1 cellular context compared by ENCODE assay signal in the genomic region with DNA sequence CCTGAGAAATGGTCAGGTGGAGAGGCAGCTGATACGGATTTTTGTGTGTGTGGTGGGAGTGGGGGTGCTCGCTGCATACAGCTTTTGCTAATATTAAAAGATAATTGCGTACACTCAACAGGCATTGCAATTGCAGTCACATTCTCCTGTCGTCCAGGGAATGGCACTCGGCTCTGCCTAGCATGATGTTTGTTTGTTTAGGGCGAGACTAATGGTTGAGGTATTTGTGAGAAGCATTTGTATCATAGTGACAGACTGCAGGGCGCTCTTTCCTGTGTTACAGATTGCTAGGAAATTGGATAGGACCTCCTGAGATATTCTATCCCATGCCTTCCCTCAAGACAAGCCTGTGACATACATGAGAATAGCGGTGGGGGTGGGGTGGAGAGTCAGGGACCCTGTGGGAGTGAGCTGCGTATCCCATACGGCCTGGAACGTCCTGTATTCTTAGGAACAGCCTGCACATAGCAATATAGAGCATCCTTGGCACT.
TF ChIP-seq lines count a peak whose summit lies in the region.

No MANE protein-coding gene starts in this region.

TF ChIP-seq in HEK293, 187 proteins besides CTCF, POLR2A, EP300 and RAD21 (continued from another document and continues in another):
- TF ChIP-seq, protein P1, sequence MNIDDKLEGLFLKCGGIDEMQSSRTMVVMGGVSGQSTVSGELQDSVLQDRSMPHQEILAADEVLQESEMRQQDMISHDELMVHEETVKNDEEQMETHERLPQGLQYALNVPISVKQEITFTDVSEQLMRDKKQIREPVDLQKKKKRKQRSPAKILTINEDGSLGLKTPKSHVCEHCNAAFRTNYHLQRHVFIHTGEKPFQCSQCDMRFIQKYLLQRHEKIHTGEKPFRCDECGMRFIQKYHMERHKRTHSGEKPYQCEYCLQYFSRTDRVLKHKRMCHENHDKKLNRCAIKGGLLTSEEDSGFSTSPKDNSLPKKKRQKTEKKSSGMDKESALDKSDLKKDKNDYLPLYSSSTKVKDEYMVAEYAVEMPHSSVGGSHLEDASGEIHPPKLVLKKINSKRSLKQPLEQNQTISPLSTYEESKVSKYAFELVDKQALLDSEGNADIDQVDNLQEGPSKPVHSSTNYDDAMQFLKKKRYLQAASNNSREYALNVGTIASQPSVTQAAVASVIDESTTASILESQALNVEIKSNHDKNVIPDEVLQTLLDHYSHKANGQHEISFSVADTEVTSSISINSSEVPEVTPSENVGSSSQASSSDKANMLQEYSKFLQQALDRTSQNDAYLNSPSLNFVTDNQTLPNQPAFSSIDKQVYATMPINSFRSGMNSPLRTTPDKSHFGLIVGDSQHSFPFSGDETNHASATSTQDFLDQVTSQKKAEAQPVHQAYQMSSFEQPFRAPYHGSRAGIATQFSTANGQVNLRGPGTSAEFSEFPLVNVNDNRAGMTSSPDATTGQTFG (tag by site-specific recombination; IDR thresholded peaks at IDR 0.05; ENCODE audit: borderline replicate concordance), result no peak
- TF ChIP-seq ZNF391 (tag by site-specific recombination; IDR thresholded peaks at IDR 0.05; ENCODE audit: borderline replicate concordance, low read depth), result no peak
- TF ChIP-seq ZNF473 (tag by site-specific recombination; IDR thresholded peaks at IDR 0.05), result no peak
- no peak for TF ChIP-seq ZNF426 (tag by site-specific recombination; IDR thresholded peaks at IDR 0.05)
- no peak for TF ChIP-seq ZNF211 (tag by site-specific recombination; IDR thresholded peaks at IDR 0.05; ENCODE audit: low read depth)
- TF ChIP-seq ZNF530 (tag by site-specific recombination; IDR thresholded peaks at IDR 0.05; ENCODE audit: low read depth), result no peak
- TF ChIP-seq ZNF138 (tag by site-specific recombination; IDR thresholded peaks at IDR 0.05; ENCODE audit: borderline replicate concordance), result no peak
- no peak for TF ChIP-seq ZXDB (tag by site-specific recombination; IDR thresholded peaks at IDR 0.05)
- no peak for TF ChIP-seq ZNF248 (tag by site-specific recombination; IDR thresholded peaks at IDR 0.05)
- TF ChIP-seq ZFP41 (tag by site-specific recombination; IDR thresholded peaks at IDR 0.05; ENCODE audit: borderline replicate concordance), result no peak
- no peak for TF ChIP-seq ZNF280D (tag by site-specific recombination; IDR thresholded peaks at IDR 0.05)
- TF ChIP-seq GLIS2 (tag by site-specific recombination; IDR thresholded peaks at IDR 0.05), result no peak
- peak; percentile 46 for TF ChIP-seq WT1 (tag by site-specific recombination; IDR thresholded peaks at IDR 0.05)
- no peak for TF ChIP-seq ZNF19 (tag by site-specific recombination; IDR thresholded peaks at IDR 0.05; ENCODE audit: low read depth)
- TF ChIP-seq TCF7L2 (IDR thresholded peaks at IDR 0.05; ENCODE audit: borderline replicate concordance, low read depth, low read length), result no peak
- no peak for TF ChIP-seq ZNF311 (tag by site-specific recombination; IDR thresholded peaks at IDR 0.05; ENCODE audit: borderline replicate concordance)
- TF ChIP-seq ZNF624 (tag by site-specific recombination; IDR thresholded peaks at IDR 0.05), result no peak
- TF ChIP-seq ZBTB1 (tag by site-specific recombination; IDR thresholded peaks at IDR 0.05), result no peak
- TF ChIP-seq ZNF24 (tag by site-specific recombination; IDR thresholded peaks at IDR 0.05), result 0 out of 2 replicates have a peak, but pooled peaks have one; percentile 56
- no peak for TF ChIP-seq ZBTB7A (tag by site-specific recombination; IDR thresholded peaks at IDR 0.05; ENCODE audit: low read depth)
- peak; percentile 7; the same call in 1 of the 2 replicates for TF ChIP-seq ZBTB17 (tag by site-specific recombination; IDR thresholded peaks at IDR 0.05)
- no peak for TF ChIP-seq ZSCAN23 (tag by site-specific recombination; IDR thresholded peaks at IDR 0.05)
- no peak for TF ChIP-seq OSR2 (tag by site-specific recombination; IDR thresholded peaks at IDR 0.05)
- no peak for TF ChIP-seq ZNF549 (tag by site-specific recombination; IDR thresholded peaks at IDR 0.05)
- TF ChIP-seq ZSCAN5A (tag by site-specific recombination; IDR thresholded peaks at IDR 0.05), result no peak
- no peak for TF ChIP-seq ZNF221 (tag by site-specific recombination; IDR thresholded peaks at IDR 0.05; ENCODE audit: borderline replicate concordance)
- no peak for TF ChIP-seq HOXD13 (CRISPR knock-in tag; IDR thresholded peaks at IDR 0.05; ENCODE audit: borderline replicate concordance)
- no peak for TF ChIP-seq PRDM1 (tag by site-specific recombination; IDR thresholded peaks at IDR 0.05)
- TF ChIP-seq, protein P2, sequence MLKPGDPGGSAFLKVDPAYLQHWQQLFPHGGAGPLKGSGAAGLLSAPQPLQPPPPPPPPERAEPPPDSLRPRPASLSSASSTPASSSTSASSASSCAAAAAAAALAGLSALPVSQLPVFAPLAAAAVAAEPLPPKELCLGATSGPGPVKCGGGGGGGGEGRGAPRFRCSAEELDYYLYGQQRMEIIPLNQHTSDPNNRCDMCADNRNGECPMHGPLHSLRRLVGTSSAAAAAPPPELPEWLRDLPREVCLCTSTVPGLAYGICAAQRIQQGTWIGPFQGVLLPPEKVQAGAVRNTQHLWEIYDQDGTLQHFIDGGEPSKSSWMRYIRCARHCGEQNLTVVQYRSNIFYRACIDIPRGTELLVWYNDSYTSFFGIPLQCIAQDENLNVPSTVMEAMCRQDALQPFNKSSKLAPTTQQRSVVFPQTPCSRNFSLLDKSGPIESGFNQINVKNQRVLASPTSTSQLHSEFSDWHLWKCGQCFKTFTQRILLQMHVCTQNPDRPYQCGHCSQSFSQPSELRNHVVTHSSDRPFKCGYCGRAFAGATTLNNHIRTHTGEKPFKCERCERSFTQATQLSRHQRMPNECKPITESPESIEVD (tag by site-specific recombination; IDR thresholded peaks at IDR 0.05), result no peak
- TF ChIP-seq ZNF37A (tag by site-specific recombination; IDR thresholded peaks at IDR 0.05), result no peak
- 0 out of 2 replicates have a peak, but pooled peaks have one; percentile 25 for TF ChIP-seq ZNF341 (tag by site-specific recombination; IDR thresholded peaks at IDR 0.05; ENCODE audit: low read depth)
- TF ChIP-seq, protein P3, sequence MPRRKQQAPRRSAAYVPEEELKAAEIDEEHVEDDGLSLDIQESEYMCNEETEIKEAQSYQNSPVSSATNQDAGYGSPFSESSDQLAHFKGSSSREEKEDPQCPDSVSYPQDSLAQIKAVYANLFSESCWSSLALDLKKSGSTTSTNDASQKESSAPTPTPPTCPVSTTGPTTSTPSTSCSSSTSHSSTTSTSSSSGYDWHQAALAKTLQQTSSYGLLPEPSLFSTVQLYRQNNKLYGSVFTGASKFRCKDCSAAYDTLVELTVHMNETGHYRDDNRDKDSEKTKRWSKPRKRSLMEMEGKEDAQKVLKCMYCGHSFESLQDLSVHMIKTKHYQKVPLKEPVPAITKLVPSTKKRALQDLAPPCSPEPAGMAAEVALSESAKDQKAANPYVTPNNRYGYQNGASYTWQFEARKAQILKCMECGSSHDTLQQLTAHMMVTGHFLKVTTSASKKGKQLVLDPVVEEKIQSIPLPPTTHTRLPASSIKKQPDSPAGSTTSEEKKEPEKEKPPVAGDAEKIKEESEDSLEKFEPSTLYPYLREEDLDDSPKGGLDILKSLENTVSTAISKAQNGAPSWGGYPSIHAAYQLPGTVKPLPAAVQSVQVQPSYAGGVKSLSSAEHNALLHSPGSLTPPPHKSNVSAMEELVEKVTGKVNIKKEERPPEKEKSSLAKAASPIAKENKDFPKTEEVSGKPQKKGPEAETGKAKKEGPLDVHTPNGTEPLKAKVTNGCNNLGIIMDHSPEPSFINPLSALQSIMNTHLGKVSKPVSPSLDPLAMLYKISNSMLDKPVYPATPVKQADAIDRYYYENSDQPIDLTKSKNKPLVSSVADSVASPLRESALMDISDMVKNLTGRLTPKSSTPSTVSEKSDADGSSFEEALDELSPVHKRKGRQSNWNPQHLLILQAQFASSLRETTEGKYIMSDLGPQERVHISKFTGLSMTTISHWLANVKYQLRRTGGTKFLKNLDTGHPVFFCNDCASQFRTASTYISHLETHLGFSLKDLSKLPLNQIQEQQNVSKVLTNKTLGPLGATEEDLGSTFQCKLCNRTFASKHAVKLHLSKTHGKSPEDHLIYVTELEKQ (tag by site-specific recombination; IDR thresholded peaks at IDR 0.05; ENCODE audit: borderline replicate concordance), result no peak
- TF ChIP-seq EGR2 (tag by site-specific recombination; IDR thresholded peaks at IDR 0.05; ENCODE audit: low read depth), result no peak
- no peak for TF ChIP-seq ZNF776 (tag by site-specific recombination; IDR thresholded peaks at IDR 0.05; ENCODE audit: borderline replicate concordance)
- TF ChIP-seq ZBTB8A (tag by site-specific recombination; IDR thresholded peaks at IDR 0.05), result 0 out of 2 replicates have a peak, but pooled peaks have one; percentile 32
- TF ChIP-seq ZNF274 (IDR thresholded peaks at IDR 0.05; ENCODE audit: low read length), result no peak
- no peak for TF ChIP-seq ZNF274 (tag by site-specific recombination; IDR thresholded peaks at IDR 0.05; ENCODE audit: borderline replicate concordance)
- TF ChIP-seq ZNF677 (tag by site-specific recombination; IDR thresholded peaks at IDR 0.05), result no peak
- TF ChIP-seq, protein P4, sequence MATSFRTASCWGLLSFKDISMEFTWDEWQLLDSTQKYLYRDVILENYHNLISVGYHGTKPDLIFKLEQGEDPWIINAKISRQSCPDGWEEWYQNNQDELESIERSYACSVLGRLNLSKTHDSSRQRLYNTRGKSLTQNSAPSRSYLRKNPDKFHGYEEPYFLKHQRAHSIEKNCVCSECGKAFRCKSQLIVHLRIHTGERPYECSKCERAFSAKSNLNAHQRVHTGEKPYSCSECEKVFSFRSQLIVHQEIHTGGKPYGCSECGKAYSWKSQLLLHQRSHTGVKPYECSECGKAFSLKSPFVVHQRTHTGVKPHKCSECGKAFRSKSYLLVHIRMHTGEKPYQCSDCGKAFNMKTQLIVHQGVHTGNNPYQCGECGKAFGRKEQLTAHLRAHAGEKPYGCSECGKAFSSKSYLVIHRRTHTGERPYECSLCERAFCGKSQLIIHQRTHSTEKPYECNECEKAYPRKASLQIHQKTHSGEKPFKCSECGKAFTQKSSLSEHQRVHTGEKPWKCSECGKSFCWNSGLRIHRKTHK (tag by site-specific recombination; IDR thresholded peaks at IDR 0.05), result no peak
- no peak for TF ChIP-seq ZNF404 (tag by site-specific recombination; IDR thresholded peaks at IDR 0.05)
- no peak for TF ChIP-seq MEIS1 (CRISPR knock-in tag; IDR thresholded peaks at IDR 0.05; ENCODE audit: borderline replicate concordance)
- TF ChIP-seq, protein P5, sequence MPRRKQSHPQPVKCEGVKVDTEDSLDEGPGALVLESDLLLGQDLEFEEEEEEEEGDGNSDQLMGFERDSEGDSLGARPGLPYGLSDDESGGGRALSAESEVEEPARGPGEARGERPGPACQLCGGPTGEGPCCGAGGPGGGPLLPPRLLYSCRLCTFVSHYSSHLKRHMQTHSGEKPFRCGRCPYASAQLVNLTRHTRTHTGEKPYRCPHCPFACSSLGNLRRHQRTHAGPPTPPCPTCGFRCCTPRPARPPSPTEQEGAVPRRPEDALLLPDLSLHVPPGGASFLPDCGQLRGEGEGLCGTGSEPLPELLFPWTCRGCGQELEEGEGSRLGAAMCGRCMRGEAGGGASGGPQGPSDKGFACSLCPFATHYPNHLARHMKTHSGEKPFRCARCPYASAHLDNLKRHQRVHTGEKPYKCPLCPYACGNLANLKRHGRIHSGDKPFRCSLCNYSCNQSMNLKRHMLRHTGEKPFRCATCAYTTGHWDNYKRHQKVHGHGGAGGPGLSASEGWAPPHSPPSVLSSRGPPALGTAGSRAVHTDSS (tag by site-specific recombination; IDR thresholded peaks at IDR 0.05), result no peak
- no peak for TF ChIP-seq ZNF350 (tag by site-specific recombination; IDR thresholded peaks at IDR 0.05)
- peak; percentile 23; the same call in 1 of the 2 replicates for TF ChIP-seq OVOL3 (tag by site-specific recombination; IDR thresholded peaks at IDR 0.05)
- TF ChIP-seq, protein P6, sequence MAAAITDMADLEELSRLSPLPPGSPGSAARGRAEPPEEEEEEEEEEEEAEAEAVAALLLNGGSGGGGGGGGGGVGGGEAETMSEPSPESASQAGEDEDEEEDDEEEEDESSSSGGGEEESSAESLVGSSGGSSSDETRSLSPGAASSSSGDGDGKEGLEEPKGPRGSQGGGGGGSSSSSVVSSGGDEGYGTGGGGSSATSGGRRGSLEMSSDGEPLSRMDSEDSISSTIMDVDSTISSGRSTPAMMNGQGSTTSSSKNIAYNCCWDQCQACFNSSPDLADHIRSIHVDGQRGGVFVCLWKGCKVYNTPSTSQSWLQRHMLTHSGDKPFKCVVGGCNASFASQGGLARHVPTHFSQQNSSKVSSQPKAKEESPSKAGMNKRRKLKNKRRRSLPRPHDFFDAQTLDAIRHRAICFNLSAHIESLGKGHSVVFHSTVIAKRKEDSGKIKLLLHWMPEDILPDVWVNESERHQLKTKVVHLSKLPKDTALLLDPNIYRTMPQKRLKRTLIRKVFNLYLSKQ (tag by site-specific recombination; IDR thresholded peaks at IDR 0.05; ENCODE audit: borderline replicate concordance), result no peak
